22 cellular contexts compared by ENCODE assay signal in genomic region chr6:156507106-156507505, GRCh38.
"Had no signal": no experiment of that assay in that cellular context is flagged by ENCODE, and none has a peak within 500 bp of the region (broad histone marks: within the 10 kb centered on the region; RNA-seq: fewer than 3 reads in every experiment).

No MANE protein-coding gene starts in this region.

- H3K4me1 ChIP-seq: esophagus squamous epithelium, gastroesophageal sphincter, left ventricle myocardium inferior, lower lobe of right lung, psoas muscle, testis, tibial nerve had no signal

- ATAC-seq: effector memory CD8-positive, alpha-beta T cell; gastroesophageal sphincter; left cardiac atrium; lower lobe of right lung; psoas muscle; right lobe of liver; stimulated activated effector memory CD8-positive, alpha-beta T cell treated with anti-CD3 and anti-CD28 coated beads, Interleukin-12 subunit alpha, Interleukin-12 subunit beta, amount 100 ng/mL, for 72 hours; stimulated activated naive CD8-positive, alpha-beta T cell treated with anti-CD3 and anti-CD28 coated beads, Interleukin-15, Interleukin-2, amounts not matched to agents 100 U/mL and 50 U/mL, for 24 hours had no signal

- H3K36me3 ChIP-seq: esophagus squamous epithelium, gastroesophageal sphincter, left ventricle myocardium inferior, lower lobe of right lung, right lobe of liver, tibial nerve had no signal

- DNase-seq: effector memory CD8-positive, alpha-beta T cell; esophagus squamous epithelium; foreskin fibroblast; glutamatergic neuron; immature natural killer cell; kidney; left cardiac atrium; left ventricle myocardium inferior; lower lobe of right lung; mesenchymal stem cell; midbrain; psoas muscle; retina; right lobe of liver; stimulated activated CD4-positive, alpha-beta T cell treated with anti-CD3 and anti-CD28 coated beads, Interleukin-4, amount 100 ng/mL, for 1 hour; stimulated activated CD8-positive, alpha-beta memory T cell treated with anti-CD3 and anti-CD28 coated beads, Interleukin-4, amount 100 ng/mL, for 48 hours; stimulated activated naive CD8-positive, alpha-beta T cell treated with anti-CD3 and anti-CD28 coated beads, Interleukin-15, Interleukin-2, amounts not matched to agents 100 U/mL and 50 U/mL, for 24 hours; testis had no signal

- H3K9me3 ChIP-seq: esophagus squamous epithelium, gastroesophageal sphincter, left ventricle myocardium inferior, lower lobe of right lung, psoas muscle, right lobe of liver, testis, tibial nerve had no signal

- H3K27me3 ChIP-seq: esophagus squamous epithelium, gastroesophageal sphincter, right lobe of liver, testis, tibial nerve had no signal

- H3K27ac ChIP-seq: epithelial cell of prostate, esophagus squamous epithelium, gastroesophageal sphincter, left ventricle myocardium inferior, lower lobe of right lung, psoas muscle, right lobe of liver, testis, tibial nerve had no signal

- H3K4me3 ChIP-seq: esophagus squamous epithelium, gastroesophageal sphincter, left ventricle myocardium inferior, lower lobe of right lung, psoas muscle, right lobe of liver, testis, tibial nerve had no signal
